ENCODE assay signal across 22 cellular contexts in the genomic region with DNA sequence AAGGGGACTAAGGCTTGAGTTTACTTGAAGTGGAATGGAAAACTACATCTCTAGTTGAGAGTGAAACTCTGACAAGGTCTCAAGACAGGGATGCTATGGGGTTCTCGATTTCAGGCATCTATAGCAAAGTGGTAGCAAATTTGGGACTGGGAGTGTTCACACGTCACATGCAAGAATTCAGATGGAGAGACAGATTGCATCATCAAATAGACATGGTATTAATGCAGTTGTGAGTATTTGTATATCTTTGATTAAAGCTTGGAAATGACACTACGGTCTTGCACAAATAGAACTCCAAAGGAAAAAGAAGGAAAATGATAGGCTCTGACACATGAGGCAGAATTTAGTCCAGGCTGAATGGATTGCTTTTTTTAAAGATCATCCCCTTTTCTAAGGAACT.
DNase-seq lines count a peak whose midpoint lies in the region; ATAC-seq, FAIRE-seq and TF ChIP-seq lines count a peak whose summit lies in the region.
"Had no signal": no experiment of that assay in that cellular context is flagged by ENCODE, and none has a peak within 500 bp of the region (broad histone marks: within the 10 kb centered on the region; RNA-seq: fewer than 3 reads in every experiment).

No MANE protein-coding gene starts in this region.

- DNase-seq in HepG2 (ENCODE audit: low spot score) (no peak), right lobe of liver (no peak), K562 (ENCODE audit: extremely low read depth in 1 of 4, low spot score in 3 of 4) (no peak), trophoblast cell (no peak), mesenteric fat pad (ENCODE audit: low spot score) (no peak), NCI-H2171 (lab: John Stamatoyannopoulos, UW) (no peak)
- DNase-seq: AML-193; Caco-2; Calu3; CD4-positive, alpha-beta T cell; CD8-positive, alpha-beta T cell; DMS79 treated with DMSO at 0.1 percent for 48 hours; GF-D8 had no signal

- H3K4me2 ChIP-seq in HepG2 (ENCODE audit: low read depth, low read length) (no peak overlapping the region), K562 (ENCODE audit: insufficient read depth, low read length) (no peak overlapping the region), trophoblast cell (ENCODE audit: low read length) (no peak overlapping the region)
- H3K4me2 ChIP-seq: A549; BLaER1 treated with 17β-estradiol and CSF1 and Interleukin-3, amounts not matched to agents 10 nM and 100 nM had no signal

- intact Hi-C loops in HepG2 (cut with micrococcal nuclease; ENCODE audit: unreplicated experiment) (loop anchor here (5.0 to 10.0 kb wide), 2 partner anchors 278 to 1265 kb away; no protein-coding TSS in a partner anchor), right lobe of liver (cut with DNase I) (no loop called here), K562 (cut with micrococcal nuclease) (no loop called here)

- H3K9me3 ChIP-seq in HepG2 (ENCODE audit: low read length) (no peaks in the 10 kb centered on the region), right lobe of liver (no peaks in the 10 kb centered on the region), K562 (replicated peaks; ENCODE audit: control insufficient read depth, insufficient read depth, low read depth, low read length) (no peaks in the 10 kb centered on the region), trophoblast cell (ENCODE audit: insufficient read depth, low read depth, low read length) (no peaks in the 10 kb centered on the region)
- H3K9me3 ChIP-seq: A549; BLaER1 treated with 17β-estradiol and CSF1 and Interleukin-3, amounts not matched to agents 10 nM and 100 nM; Caco-2 had no signal

- in situ Hi-C loops in HepG2 (cut with HindIII; ENCODE audit: extremely low pct_ligation_motif_present, low pct_unique_long_range_greater_than_20kb): no loop called here
- in situ Hi-C loops in K562 (cut with MboI): no loop called here

- no peak overlapping the region for H3K14ac ChIP-seq in trophoblast cell (ENCODE audit: low read length)

- TF ChIP-seq POLR2A in HepG2 (IDR thresholded peaks at IDR 0.05; ENCODE audit: insufficient read depth in 1 of 2, low read depth in 2 of 2, low read length in 2 of 2): no peak
- TF ChIP-seq POLR2A in right lobe of liver (IDR thresholded peaks at IDR 0.05): no peak
- no peak for TF ChIP-seq POLR2A in K562 (conservative IDR thresholded peaks at IDR 0.05)

- TF ChIP-seq RAD21 in HepG2 (CRISPR knock-in tag; IDR thresholded peaks at IDR 0.05) (no peak), K562 (CRISPR knock-in tag; conservative IDR thresholded peaks at IDR 0.05 in 1 of 2, IDR thresholded peaks at IDR 0.05 in 1 of 2) (no peak)

- H2BK12ac ChIP-seq in trophoblast cell (ENCODE audit: low read length): peak overlapping the region; percentile 67

- H3K23ac ChIP-seq in trophoblast cell (ENCODE audit: low read length): no peak overlapping the region

- no peak overlapping the region for H2AK5ac ChIP-seq in trophoblast cell (ENCODE audit: low read length)

- WGBS in HepG2 (ENCODE audit: low lambda C conversion rate): 6% methylated on average over 3 of the region's 3 CpGs
- WGBS in right lobe of liver (ENCODE audit: insufficient coverage, low coverage, low lambda C conversion rate, missing lambda C conversion rate): 73% methylated on average over 3 of the region's 3 CpGs
- WGBS in K562 (ENCODE audit: insufficient coverage, low coverage, missing lambda C conversion rate): 0% methylated on average over 3 of the region's 3 CpGs
- WGBS in trophoblast cell (ENCODE audit: extremely low coverage, insufficient coverage, insufficient read length): no CpG with 5 or more reads among the region's 3 CpGs

- no peak overlapping the region for H3K27ac ChIP-seq in HepG2 (ENCODE audit: extremely low read length, insufficient read depth, low read length)
- no peak overlapping the region for H3K27ac ChIP-seq in right lobe of liver
- H3K27ac ChIP-seq in K562 (ENCODE audit: extremely low read depth, low read depth, low read length): no peak overlapping the region
- no peak overlapping the region for H3K27ac ChIP-seq in trophoblast cell (ENCODE audit: low read depth, low read length)
- H3K27ac ChIP-seq: 22Rv1; A549; BLaER1 treated with 17β-estradiol and CSF1 and Interleukin-3, amounts not matched to agents 10 nM and 100 nM; C4-2B had no signal

- TF ChIP-seq CTCF in HepG2 (CRISPR knock-in tag; IDR thresholded peaks at IDR 0.05): no peak
- TF ChIP-seq CTCF in right lobe of liver (IDR thresholded peaks at IDR 0.05): no peak
- TF ChIP-seq CTCF in K562 (IDR thresholded peaks at IDR 0.05 in 2 of 3, conservative IDR thresholded peaks at IDR 0.05 in 1 of 3; ENCODE audit: insufficient read depth in 2 of 3, low read depth in 1 of 3, low read length in 3 of 3): no peak

- H4K20me1 ChIP-seq in HepG2 (ENCODE audit: insufficient read depth, low read length): no peaks in the 10 kb centered on the region
- H4K20me1 ChIP-seq in K562 (replicated peaks; ENCODE audit: control insufficient read depth, insufficient read depth, low read length): no peaks in the 10 kb centered on the region
- H4K20me1 ChIP-seq: BLaER1 treated with 17β-estradiol and CSF1 and Interleukin-3, amounts not matched to agents 10 nM and 100 nM had no signal

- H3K9me1 ChIP-seq in K562 (ENCODE audit: control insufficient read depth, insufficient read depth, low read length): no peaks in the 10 kb centered on the region

- no peaks in the 10 kb centered on the region for H3K36me3 ChIP-seq in HepG2 (replicated peaks in 1 of 2; ENCODE audit: control insufficient read depth in 1 of 2, insufficient read depth in 2 of 2, low read length in 2 of 2)
- no peaks in the 10 kb centered on the region for H3K36me3 ChIP-seq in right lobe of liver
- no peaks in the 10 kb centered on the region for H3K36me3 ChIP-seq in K562 (ENCODE audit: control insufficient read depth, insufficient read depth, low read length)
- H3K36me3 ChIP-seq in trophoblast cell (ENCODE audit: control insufficient read depth in 1 of 2, insufficient read depth in 2 of 2, low read length in 2 of 2): no peaks in the 10 kb centered on the region
- H3K36me3 ChIP-seq: BLaER1 treated with 17β-estradiol and CSF1 and Interleukin-3, amounts not matched to agents 10 nM and 100 nM had no signal

- H2BK120ac ChIP-seq in trophoblast cell (ENCODE audit: insufficient read depth, low read length, poor library complexity): no peak overlapping the region

- H4K12ac ChIP-seq in trophoblast cell (ENCODE audit: low read depth, low read length): no peak overlapping the region

- FAIRE-seq in HepG2 (lab: Jason Lieb, UNC): no peak
- no peak for FAIRE-seq in K562 (lab: Jason Lieb, UNC)
- FAIRE-seq: A549, D721Med, G401.6, GM12891, GM19239 had no signal

- no peaks in the 10 kb centered on the region for H3K79me1 ChIP-seq in trophoblast cell (ENCODE audit: low read length)

- H3K9ac ChIP-seq in HepG2 (ENCODE audit: insufficient read depth, low read depth, low read length): no peak overlapping the region
- H3K9ac ChIP-seq in K562 (ENCODE audit: insufficient read depth in 1 of 2, low read depth in 2 of 2, low read length in 2 of 2): no peak overlapping the region
- H3K9ac ChIP-seq in trophoblast cell (ENCODE audit: low read length): no peak overlapping the region
- H3K9ac ChIP-seq: BLaER1 treated with 17β-estradiol and CSF1 and Interleukin-3, amounts not matched to agents 10 nM and 100 nM had no signal

- ATAC-seq in HepG2 (no peak), right lobe of liver (no peak), K562 (no peak), HG03520 (IDR thresholded peaks at IDR 0.05; ENCODE audit: unreplicated experiment) (no peak)
- ATAC-seq: A549; CD8-positive, alpha-beta T cell had no signal

- H3K27me3 ChIP-seq in HepG2 (ENCODE audit: control insufficient read depth in 1 of 2, insufficient read depth in 2 of 2, low read length in 2 of 2): no peaks in the 10 kb centered on the region
- peaks cover 0 to 6% of the 10 kb centered on the region in 2 donors for H3K27me3 ChIP-seq in right lobe of liver
- no peaks in the 10 kb centered on the region for H3K27me3 ChIP-seq in K562 (ENCODE audit: control insufficient read depth in 2 of 2, insufficient read depth in 2 of 2, low read length in 2 of 2)
- no peaks in the 10 kb centered on the region for H3K27me3 ChIP-seq in trophoblast cell (ENCODE audit: insufficient read depth, low read length)
- H3K27me3 ChIP-seq: BLaER1 treated with 17β-estradiol and CSF1 and Interleukin-3, amounts not matched to agents 10 nM and 100 nM had no signal

- H2BK5ac ChIP-seq in trophoblast cell (ENCODE audit: low read depth, low read length, poor library complexity): no peak overlapping the region

- TF ChIP-seq EP300 in HepG2 (IDR thresholded peaks at IDR 0.05; ENCODE audit: low read depth in 2 of 2, low read length in 2 of 2) (no peak), HepG2 (CRISPR knock-in tag; IDR thresholded peaks at IDR 0.05; ENCODE audit: borderline replicate concordance) (no peak), K562 (IDR thresholded peaks at IDR 0.05; ENCODE audit: low read length) (no peak)

- no peak overlapping the region for H4K91ac ChIP-seq in trophoblast cell (ENCODE audit: low read depth, low read length)

- POLR2A ChIA-PET in HepG2 (lab: Yijun Ruan, JAX) (no interaction called here), K562 (lab: Yijun Ruan, JAX) (interaction anchor here (0.7 to 1.5 kb wide), 2 partner anchors 9 to 15 kb away, joined by 3 read pairs; no protein-coding TSS in a partner anchor)

- no peak overlapping the region for H4K8ac ChIP-seq in trophoblast cell (ENCODE audit: low read depth, low read length)

- BruUV-seq in HepG2 (replicated peaks; lab: Mats Ljungman, UMichigan) (no TSS peak), K562 (replicated peaks; lab: Mats Ljungman, UMichigan) (no TSS peak)

- no peak overlapping the region for H3K18ac ChIP-seq in trophoblast cell (ENCODE audit: low read length)

- no peaks in the 10 kb centered on the region for H3K79me2 ChIP-seq in HepG2 (ENCODE audit: insufficient read depth, low read length)
- no peaks in the 10 kb centered on the region for H3K79me2 ChIP-seq in K562 (ENCODE audit: control insufficient read depth, insufficient read depth, low read length)
- no peaks in the 10 kb centered on the region for H3K79me2 ChIP-seq in trophoblast cell (ENCODE audit: control insufficient read depth, insufficient read depth, low read length, poor library complexity)

- CTCF ChIA-PET in HepG2 (lab: Yijun Ruan, JAX; ENCODE audit: low intra/inter-chr PET ratio, low total read pairs) (interaction anchor here (0.6 to 2.7 kb wide), 2 partner anchors 285 to 849 kb away, joined by 3 to 14 read pairs; no protein-coding TSS in a partner anchor), K562 (lab: Yijun Ruan, JAX; ENCODE audit: low intra/inter-chr PET ratio) (no interaction called here)

- H2AFZ ChIP-seq in HepG2 (ENCODE audit: low read length) (no peak overlapping the region), K562 (ENCODE audit: low read depth, low read length) (no peak overlapping the region), trophoblast cell (ENCODE audit: insufficient read depth, low read length, poor library complexity) (no peak overlapping the region)

- H3K4me3 ChIP-seq in HepG2 (replicated peaks in 1 of 3; ENCODE audit: insufficient read depth in 1 of 3, low read depth in 2 of 3, low read length in 3 of 3) (no peak overlapping the region), right lobe of liver (no peak overlapping the region), K562 (no peak overlapping the region), trophoblast cell (ENCODE audit: low read depth, low read length) (no peak overlapping the region)
- H3K4me3 ChIP-seq: A549; BLaER1 treated with 17β-estradiol and CSF1 and Interleukin-3, amounts not matched to agents 10 nM and 100 nM had no signal

- no peak overlapping the region for H3K4ac ChIP-seq in trophoblast cell (ENCODE audit: low read depth, low read length)

- no peaks in the 10 kb centered on the region for H3K4me1 ChIP-seq in HepG2 (ENCODE audit: insufficient read depth, low read length)
- H3K4me1 ChIP-seq in right lobe of liver: no peaks in the 10 kb centered on the region
- no peaks in the 10 kb centered on the region for H3K4me1 ChIP-seq in K562 (replicated peaks in 1 of 2; ENCODE audit: control insufficient read depth in 2 of 2, insufficient read depth in 2 of 2, low read length in 2 of 2)
- H3K4me1 ChIP-seq in trophoblast cell (ENCODE audit: control insufficient read depth in 1 of 2, insufficient read depth in 2 of 2, low read length in 2 of 2): peaks cover 0 to 2% of the 10 kb centered on the region in 2 experiments
- H3K4me1 ChIP-seq: A549, Caco-2 had no signal
